Comparison of ENCODE assay signal across 1 cellular context in genomic region chr1:118987431-118988185, GRCh38.
TF ChIP-seq lines count a peak whose summit lies in the region.

No MANE protein-coding gene starts in this region.

TF ChIP-seq in K562, 482 proteins besides CTCF, POLR2A, EP300 and RAD21 (continued from another document):
- no peak for TF ChIP-seq MNT (conservative IDR thresholded peaks at IDR 0.05)
- no peak for TF ChIP-seq EGR1 (conservative IDR thresholded peaks at IDR 0.05)
- TF ChIP-seq THAP7 (CRISPR knock-in tag; IDR thresholded peaks at IDR 0.05), result 0 out of 2 replicates have a peak, but pooled peaks have one; percentile 30
- TF ChIP-seq UBTF (IDR thresholded peaks at IDR 0.05; ENCODE audit: borderline replicate concordance in 1 of 2, low read depth in 2 of 2, low read length in 2 of 2), result peak; percentile 33 to 38; a peak in 2 of 4 replicates
- TF ChIP-seq CREB1 (IDR thresholded peaks at IDR 0.05), result no peak
- TF ChIP-seq CREB1 (CRISPR knock-in tag; IDR thresholded peaks at IDR 0.05), result no peak
- no peak for TF ChIP-seq SRSF3 (IDR thresholded peaks at IDR 0.05; ENCODE audit: insufficient read depth, low read length)
- TF ChIP-seq ZSCAN32 (CRISPR knock-in tag; IDR thresholded peaks at IDR 0.05), result 0 out of 2 replicates have a peak, but pooled peaks have one; percentile 24
- TF ChIP-seq ZFP30 (CRISPR knock-in tag; IDR thresholded peaks at IDR 0.05; ENCODE audit: borderline replicate concordance), result no peak
- TF ChIP-seq CBX2 (IDR thresholded peaks at IDR 0.05; ENCODE audit: insufficient read depth, low read length, poor library complexity, severe bottlenecking), result no peak
- no peak for TF ChIP-seq FOXJ2 (tag; IDR thresholded peaks at IDR 0.05)
- no peak for TF ChIP-seq HNRNPUL1 (IDR thresholded peaks at IDR 0.05; ENCODE audit: low read length)
- TF ChIP-seq MGA (IDR thresholded peaks at IDR 0.05), result peak; percentile 78
- no peak for TF ChIP-seq TFE3 (CRISPR knock-in tag; IDR thresholded peaks at IDR 0.05)
- no peak for TF ChIP-seq PTRF (tag; IDR thresholded peaks at IDR 0.05)
- peak; percentile 54; the same call in 1 of the 2 replicates for TF ChIP-seq ZNF395 (CRISPR knock-in tag; IDR thresholded peaks at IDR 0.05)
- TF ChIP-seq ZNF197 (CRISPR knock-in tag; IDR thresholded peaks at IDR 0.05; ENCODE audit: low read depth), result 0 out of 2 replicates have a peak, but pooled peaks have one; percentile 46
- TF ChIP-seq POLR2H (tag; IDR thresholded peaks at IDR 0.05; ENCODE audit: low read depth), result no peak
- TF ChIP-seq BRF1 (IDR thresholded peaks at IDR 0.05; ENCODE audit: borderline replicate concordance, extremely low read depth, insufficient read length), result no peak
- TF ChIP-seq SLC30A9 (CRISPR knock-in tag; IDR thresholded peaks at IDR 0.05), result no peak
- no peak for TF ChIP-seq MTA2 (IDR thresholded peaks at IDR 0.05; ENCODE audit: low read depth)
- TF ChIP-seq E2F3 (CRISPR knock-in tag; IDR thresholded peaks at IDR 0.05), result no peak
- no peak for TF ChIP-seq TCF3 (CRISPR knock-in tag; IDR thresholded peaks at IDR 0.05)
